In genomic region chr22:43126506-43127165, GRCh38 we compare ENCODE assay signal across 1 cellular context.
TF ChIP-seq lines count a peak whose summit lies in the region.

No MANE protein-coding gene starts in this region.

TF ChIP-seq in GM23338, 12 proteins besides CTCF, POLR2A, EP300 and RAD21 (continued from another document):
- TF ChIP-seq ZNF462 (CRISPR knock-in tag; IDR thresholded peaks at IDR 0.05), result no peak
- no peak for TF ChIP-seq NANOG (IDR thresholded peaks at IDR 0.05; ENCODE audit: borderline replicate concordance)
- TF ChIP-seq ZNF331 (CRISPR knock-in tag; IDR thresholded peaks at IDR 0.05; ENCODE audit: low read depth), result no peak
TF ChIP-seq in GM23338: peak in this region for 0.
